In the genomic region with DNA sequence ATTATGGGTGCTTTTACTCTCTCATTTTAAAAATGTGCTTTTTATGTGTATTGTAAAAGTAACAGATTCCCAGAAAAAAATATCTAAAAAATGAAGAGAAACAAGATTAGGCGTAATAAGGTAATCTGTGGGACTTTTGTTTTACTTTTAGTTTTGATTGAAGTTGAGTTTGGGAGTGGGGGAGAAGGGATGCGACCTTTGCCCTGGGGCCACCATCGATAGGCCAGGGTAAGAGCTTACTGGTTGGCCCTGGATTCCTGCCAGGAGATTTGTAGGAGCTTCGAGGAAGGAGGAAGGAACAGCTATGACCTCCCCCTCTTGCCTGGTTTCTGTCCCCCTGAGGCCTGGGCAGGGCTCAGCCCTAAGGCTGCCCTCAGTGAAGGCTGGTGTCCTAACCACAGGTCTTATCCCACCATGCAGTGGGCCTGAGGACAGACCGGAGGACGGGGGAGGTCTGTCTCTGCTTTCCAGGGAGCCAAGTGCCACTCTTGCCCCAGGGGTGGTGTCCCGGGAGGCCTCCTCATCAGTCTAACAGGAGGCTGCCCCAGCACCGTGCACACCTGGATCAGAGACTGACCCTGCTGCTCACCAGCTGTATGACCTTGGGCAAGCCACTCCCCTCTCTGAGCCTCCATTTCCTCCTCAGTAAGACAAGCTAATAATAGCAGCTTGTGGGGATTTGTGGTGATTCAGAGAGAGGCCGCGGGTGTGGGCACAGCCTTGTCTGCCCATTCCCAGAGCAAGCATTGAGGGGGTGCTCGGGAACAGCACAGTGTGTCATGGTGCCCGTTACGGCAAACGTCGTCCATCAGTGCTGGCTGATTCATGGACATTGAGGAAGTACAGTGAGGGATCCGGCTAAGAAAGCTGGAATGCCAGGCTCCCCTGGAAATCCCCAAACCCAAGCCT, we compare ENCODE assay signal across 9 cellular contexts. TPM values are rescaled to one million over a fixed set of nuclear protein-coding genes. Genes with fewer than 3 reads are reported as not detected.
DNase-seq lines count a peak whose midpoint lies in the region; ATAC-seq and TF ChIP-seq lines count a peak whose summit lies in the region.
"Had no signal": no experiment of that assay in that cellular context is flagged by ENCODE, and none has a peak within 500 bp of the region (broad histone marks: within the 10 kb centered on the region; RNA-seq: fewer than 3 reads in every experiment).

No MANE protein-coding gene starts in this region.

- no TSS peak for BruUV-seq in Panc1 (replicated peaks; lab: Mats Ljungman, UMichigan)

- TF ChIP-seq POLR2A in esophagus squamous epithelium (IDR thresholded peaks at IDR 0.05), result no peak

- peak overlapping the region; percentile 15 for H2AFZ ChIP-seq in trophoblast cell (ENCODE audit: insufficient read depth, low read length, poor library complexity)

- H2AK5ac ChIP-seq in trophoblast cell (ENCODE audit: low read length), result no peak overlapping the region

- peak overlapping the region; percentile 6 for H2BK120ac ChIP-seq in trophoblast cell (ENCODE audit: insufficient read depth, low read length, poor library complexity)

- H3K27ac Mint-ChIP-seq in T-cell, result no peak overlapping the region
- no peak overlapping the region for H3K27ac Mint-ChIP-seq in activated T-helper 2 cell treated with anti-CD3 and anti-CD28 coated beads, Interferon-gamma antibody, Interleukin-2, Interleukin-4, amounts not matched to agents 10 μg/mL and 5 μg/mL and 100 μg/mL, durations not matched to agents 14 hours and 24 hours and 36 hours
- H3K27ac Mint-ChIP-seq: activated naive CD4-positive, alpha-beta T cell treated with anti-CD3 and anti-CD28 coated beads, Interleukin-2, amount 50 U/mL, for 24 hours had no signal

- TF ChIP-seq CTCF in Panc1 (IDR thresholded peaks at IDR 0.05) (no peak), esophagus squamous epithelium (IDR thresholded peaks at IDR 0.05) (no peak)

- H3K9me3 ChIP-seq in Panc1 (ENCODE audit: control insufficient read depth, insufficient read depth, low read depth, low read length) (no peaks in the 10 kb centered on the region), esophagus squamous epithelium (no peaks in the 10 kb centered on the region), trophoblast cell (ENCODE audit: insufficient read depth, low read depth, low read length) (peaks cover 4% of the 10 kb centered on the region)

- H3K27ac ChIP-seq in Panc1 (ENCODE audit: low read length) (peak overlapping the region; percentile 72), esophagus squamous epithelium (peak overlapping the region; percentile 54 to 92 (median 76)), trophoblast cell (ENCODE audit: low read depth, low read length) (peak overlapping the region; percentile 24)

- H3K4ac ChIP-seq in trophoblast cell (ENCODE audit: low read depth, low read length), result no peak overlapping the region

- peak overlapping the region; percentile 30 for H2BK12ac ChIP-seq in trophoblast cell (ENCODE audit: low read length)

- H4K12ac ChIP-seq in trophoblast cell (ENCODE audit: low read depth, low read length), result no peak overlapping the region

- no peaks in the 10 kb centered on the region for H3K79me2 ChIP-seq in trophoblast cell (ENCODE audit: control insufficient read depth, insufficient read depth, low read length, poor library complexity)

- intact Hi-C loops in Panc1 (cut with micrococcal nuclease; ENCODE audit: unreplicated experiment), result no loop called here
- intact Hi-C loops in esophagus squamous epithelium (cut with DNase I), result no loop called here
- intact Hi-C loops in activated T-helper 2 cell treated with anti-CD3 and anti-CD28 coated beads, Interferon-gamma antibody, Interleukin-2, Interleukin-4, amounts not matched to agents 10 μg/mL and 5 μg/mL and 100 μg/mL, durations not matched to agents 14 hours and 24 hours and 36 hours (cut with micrococcal nuclease), result no loop called here

- H3K4me3 ChIP-seq in Panc1 (ENCODE audit: low read depth in 2 of 2, low read length in 2 of 2) (no peak overlapping the region), esophagus squamous epithelium (no peak overlapping the region), trophoblast cell (ENCODE audit: low read depth, low read length) (no peak overlapping the region)

- peaks cover 10% of the 10 kb centered on the region in 2 donors for H3K27me3 Mint-ChIP-seq in T-cell
- peaks cover 1% of the 10 kb centered on the region for H3K27me3 Mint-ChIP-seq in activated T-helper 2 cell treated with anti-CD3 and anti-CD28 coated beads, Interferon-gamma antibody, Interleukin-2, Interleukin-4, amounts not matched to agents 10 μg/mL and 5 μg/mL and 100 μg/mL, durations not matched to agents 14 hours and 24 hours and 36 hours (ENCODE audit: low read depth)

- ATAC-seq in Panc1, result peak; percentile 64
- no peak for ATAC-seq in T-cell (replicated peaks in 1 of 4)

- CTCF ChIA-PET in Panc1 (lab: Charles Lee), result interaction anchor here (0.5 to 0.7 kb wide), 2 partner anchors 74 to 937 kb away, joined by 3 to 4 read pairs; no protein-coding TSS in a partner anchor
- CTCF ChIA-PET in T-cell (lab: Charles Lee), result no interaction called here

- WGBS in esophagus squamous epithelium, 2 donors, result 18 to 35% methylated on average over 3 to 10 of the region's 16 CpGs
- WGBS in trophoblast cell (ENCODE audit: extremely low coverage, insufficient coverage, insufficient read length), result 100% methylated on average over 1 of the region's 16 CpGs

- H3K36me3 ChIP-seq in Panc1 (ENCODE audit: control insufficient read depth, insufficient read depth, low read length), result peaks cover 3% of the 10 kb centered on the region
- H3K36me3 ChIP-seq in esophagus squamous epithelium, result peaks cover 0 to 9% (median 0%) of the 10 kb centered on the region in 3 donors
- peaks cover 62 to 78% of the 10 kb centered on the region in 2 experiments for H3K36me3 ChIP-seq in trophoblast cell (ENCODE audit: control insufficient read depth in 1 of 2, insufficient read depth in 2 of 2, low read length in 2 of 2)

- peaks cover 29% of the 10 kb centered on the region for H3K4me1 ChIP-seq in Panc1 (ENCODE audit: control insufficient read depth, insufficient read depth, low read length)
- H3K4me1 ChIP-seq in esophagus squamous epithelium, result peaks cover 21 to 31% (median 22%) of the 10 kb centered on the region in 3 donors
- peaks cover 16 to 25% of the 10 kb centered on the region in 2 experiments for H3K4me1 ChIP-seq in trophoblast cell (ENCODE audit: control insufficient read depth in 1 of 2, insufficient read depth in 2 of 2, low read length in 2 of 2)

- H3K27me3 ChIP-seq in Panc1 (ENCODE audit: control insufficient read depth, insufficient read depth, low read length) (no peaks in the 10 kb centered on the region), esophagus squamous epithelium (peaks cover 0 to 23% (median 0%) of the 10 kb centered on the region in 4 donors), trophoblast cell (ENCODE audit: insufficient read depth, low read length) (no peaks in the 10 kb centered on the region)

- peak overlapping the region; percentile 57 for H3K14ac ChIP-seq in trophoblast cell (ENCODE audit: low read length)

- H3K79me1 ChIP-seq in trophoblast cell (ENCODE audit: low read length), result peaks cover 4% of the 10 kb centered on the region

- peak overlapping the region; percentile 10 for H3K18ac ChIP-seq in trophoblast cell (ENCODE audit: low read length)

- H4K91ac ChIP-seq in trophoblast cell (ENCODE audit: low read depth, low read length), result peak overlapping the region; percentile 21

- H3K36me3 Mint-ChIP-seq in T-cell, result no peaks in the 10 kb centered on the region
- H3K36me3 Mint-ChIP-seq in activated T-helper 2 cell treated with anti-CD3 and anti-CD28 coated beads, Interferon-gamma antibody, Interleukin-2, Interleukin-4, amounts not matched to agents 10 μg/mL and 5 μg/mL and 100 μg/mL, durations not matched to agents 14 hours and 24 hours and 36 hours (ENCODE audit: low read depth), result no peaks in the 10 kb centered on the region
- H3K36me3 Mint-ChIP-seq: activated naive CD4-positive, alpha-beta T cell treated with anti-CD3 and anti-CD28 coated beads, Interleukin-2, amount 50 U/mL, for 24 hours had no signal

- DNase-seq in DMS53 (lab: John Stamatoyannopoulos, UW) (peak; percentile 73), Panc1 (ENCODE audit: low read depth, low spot score) (no peak), esophagus squamous epithelium (lab: John Stamatoyannopoulos, UW) (no peak), trophoblast cell (peak; percentile 70 to 76), T-cell (no peak), putamen (ENCODE audit: low spot score) (no peak)
- DNase-seq in activated T-helper 2 cell treated with anti-CD3 and anti-CD28 coated beads, Interferon-gamma antibody, Interleukin-2, Interleukin-4, amounts not matched to agents 10 μg/mL and 5 μg/mL and 100 μg/mL, durations not matched to agents 14 hours and 24 hours and 36 hours (ENCODE audit: low spot score), result no peak
- DNase-seq in activated CD4-positive, CD25-positive, alpha-beta regulatory T cell treated with anti-CD3 and anti-CD28 coated beads, Interleukin-2, amount 50 U/mL, for 72 hours, result no peak

- H3K9me3 Mint-ChIP-seq in T-cell, result no peaks in the 10 kb centered on the region
- H3K9me3 Mint-ChIP-seq in activated T-helper 2 cell treated with anti-CD3 and anti-CD28 coated beads, Interferon-gamma antibody, Interleukin-2, Interleukin-4, amounts not matched to agents 10 μg/mL and 5 μg/mL and 100 μg/mL, durations not matched to agents 14 hours and 24 hours and 36 hours, result no peaks in the 10 kb centered on the region
- H3K9me3 Mint-ChIP-seq: activated naive CD4-positive, alpha-beta T cell treated with anti-CD3 and anti-CD28 coated beads, Interleukin-2, amount 50 U/mL, for 24 hours had no signal

- POLR2A ChIA-PET in Panc1 (lab: Charles Lee) (no interaction called here), T-cell (lab: Charles Lee) (no interaction called here)

- H3K4me2 ChIP-seq in trophoblast cell (ENCODE audit: low read length), result no peak overlapping the region

- in situ Hi-C loops in Panc1 (cut with HindIII; ENCODE audit: low pct_unique_long_range_greater_than_20kb, low sequenced_read_pairs), result no loop called here

- no peak overlapping the region for H3K9ac ChIP-seq in trophoblast cell (ENCODE audit: low read length)

- H2BK5ac ChIP-seq in trophoblast cell (ENCODE audit: low read depth, low read length, poor library complexity), result no peak overlapping the region

- H3K23ac ChIP-seq in trophoblast cell (ENCODE audit: low read length), result no peak overlapping the region

- H3K4me1 Mint-ChIP-seq in T-cell, result no peaks in the 10 kb centered on the region
- no peaks in the 10 kb centered on the region for H3K4me1 Mint-ChIP-seq in activated T-helper 2 cell treated with anti-CD3 and anti-CD28 coated beads, Interferon-gamma antibody, Interleukin-2, Interleukin-4, amounts not matched to agents 10 μg/mL and 5 μg/mL and 100 μg/mL, durations not matched to agents 14 hours and 24 hours and 36 hours (ENCODE audit: low read depth)
- H3K4me1 Mint-ChIP-seq: activated naive CD4-positive, alpha-beta T cell treated with anti-CD3 and anti-CD28 coated beads, Interleukin-2, amount 50 U/mL, for 24 hours had no signal

- no peak overlapping the region for H4K8ac ChIP-seq in trophoblast cell (ENCODE audit: low read depth, low read length)

- H3K4me3 Mint-ChIP-seq in T-cell, result no peak overlapping the region
- H3K4me3 Mint-ChIP-seq in activated T-helper 2 cell treated with anti-CD3 and anti-CD28 coated beads, Interferon-gamma antibody, Interleukin-2, Interleukin-4, amounts not matched to agents 10 μg/mL and 5 μg/mL and 100 μg/mL, durations not matched to agents 14 hours and 24 hours and 36 hours (ENCODE audit: low read depth), result no peak overlapping the region
- H3K4me3 Mint-ChIP-seq: activated naive CD4-positive, alpha-beta T cell treated with anti-CD3 and anti-CD28 coated beads, Interleukin-2, amount 50 U/mL, for 24 hours had no signal

RNA-seq across cellular contexts. Expression of a gene that starts 21.2 kb away (rescaled TPM):
- total RNA-seq in Panc1 (2021; ENCODE audit: unreplicated experiment), result 113 TPM
- polyA plus RNA-seq in Panc1 (2012; ENCODE audit: insufficient read length), result 205 TPM
- total RNA-seq in esophagus squamous epithelium, result 10 to 100 TPM in 2 of 4 donors, 1 to 10 TPM in 2; 2.8 to 33.2 (median 11.5) TPM
- polyA plus RNA-seq in trophoblast cell (2013), result 330 and 332 TPM in 2 replicates
- total RNA-seq in T-cell, result 1 to 10 TPM in 2 of 5 donors, under 1 TPM in 1, not detected in 2; 0.62 to 1.8 (median 1.2) TPM
- not detected in 2 replicates for total RNA-seq in activated T-helper 2 cell treated with anti-CD3 and anti-CD28 coated beads, Interferon-gamma antibody, Interleukin-2, Interleukin-4, amounts not matched to agents 10 μg/mL and 5 μg/mL and 100 μg/mL, durations not matched to agents 14 hours and 24 hours and 36 hours

Comparison
In these comparisons a context has a peak if more than half of its experiments do, and no peak if none do; other contexts are left out.
1. DNase-seq: peak in DMS53 (single experiment) and trophoblast cell (2 of 2); none in Panc1 (single experiment), esophagus squamous epithelium (single experiment), T-cell (0 of 34), activated T-helper 2 cell treated with anti-CD3 and anti-CD28 coated beads, Interferon-gamma antibody, Interleukin-2, Interleukin-4, amounts not matched to agents 10 μg/mL and 5 μg/mL and 100 μg/mL, durations not matched to agents 14 hours and 24 hours and 36 hours (single experiment), activated CD4-positive, CD25-positive, alpha-beta regulatory T cell treated with anti-CD3 and anti-CD28 coated beads, Interleukin-2, amount 50 U/mL, for 72 hours (single experiment) and putamen (single experiment).
2. H3K27ac ChIP-seq: peak in every context shown above with its lines; median percentile 76 in esophagus squamous epithelium; 72 in Panc1; 24 in trophoblast cell.